Comparison of ENCODE assay signal across 8 cellular contexts in the genomic region with DNA sequence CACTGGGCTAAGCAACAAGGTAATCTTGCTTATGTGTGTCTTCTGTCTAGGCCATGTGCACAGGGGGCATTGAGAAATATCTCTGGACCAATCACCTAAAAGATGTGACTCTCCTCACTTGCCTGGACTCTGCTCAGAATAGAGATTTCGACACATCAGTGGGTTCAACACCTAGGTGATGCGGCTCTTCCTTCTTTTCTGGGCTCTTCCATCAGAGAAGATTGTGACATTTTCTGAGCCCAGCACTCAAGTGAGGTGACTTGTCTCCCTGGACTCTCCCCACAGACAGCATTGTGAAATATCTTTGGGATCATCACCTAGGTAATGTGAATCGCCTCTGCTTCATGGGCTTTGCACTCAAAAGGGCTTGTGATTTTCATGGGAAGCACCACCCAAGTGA.
"Had no signal": no experiment of that assay in that cellular context is flagged by ENCODE, and none has a peak within 500 bp of the region (broad histone marks: within the 10 kb centered on the region; RNA-seq: fewer than 3 reads in every experiment).

No MANE protein-coding gene starts in this region.

- H3K27ac Mint-ChIP-seq: HFFc6 had no signal

- ATAC-seq: HCT116, K562 had no signal

- H3K4me3 ChIP-seq: GM23248, HAP-1, K562 had no signal

- DNase-seq: GM23248, GOT3, H7, HFFc6, IMR-90 had no signal

- H3K4me3 Mint-ChIP-seq: HFFc6 had no signal

- H3K27ac ChIP-seq: GM23248 had no signal

- H3K36me3 ChIP-seq: HAP-1 had no signal

- H3K4me1 ChIP-seq: HAP-1 had no signal
